ENCODE assay signal across 1 cellular context in genomic region chr6:150352321-150353296, GRCh38.
TF ChIP-seq lines count a peak whose summit lies in the region.

No MANE protein-coding gene starts in this region.

TF ChIP-seq in H1, 55 proteins besides CTCF, POLR2A, EP300 and RAD21 (continued from another document):
- TF ChIP-seq RFX5 (IDR thresholded peaks at IDR 0.05; ENCODE audit: borderline replicate concordance, low read depth, low read length) (no peak), TCF12 (IDR thresholded peaks at IDR 0.05; ENCODE audit: low read depth, low read length) (no peak), RBBP5 (IDR thresholded peaks at IDR 0.05; ENCODE audit: borderline replicate concordance, low read depth, low read length) (no peak), CREB1 (IDR thresholded peaks at IDR 0.05) (no peak), KDM5A (IDR thresholded peaks at IDR 0.05; ENCODE audit: low read length) (no peak), JUN (IDR thresholded peaks at IDR 0.05; ENCODE audit: low read depth, low read length) (no peak), TAF7 (optimal IDR thresholded peaks at IDR 0.05; ENCODE audit: borderline replicate concordance, low read depth, low read length) (no peak), JUND (IDR thresholded peaks at IDR 0.05; ENCODE audit: low read length) (no peak), BCL11A (IDR thresholded peaks at IDR 0.05; ENCODE audit: low read depth in 2 of 2, low read length in 2 of 2) (no peak)
- TF ChIP-seq, protein P1, sequence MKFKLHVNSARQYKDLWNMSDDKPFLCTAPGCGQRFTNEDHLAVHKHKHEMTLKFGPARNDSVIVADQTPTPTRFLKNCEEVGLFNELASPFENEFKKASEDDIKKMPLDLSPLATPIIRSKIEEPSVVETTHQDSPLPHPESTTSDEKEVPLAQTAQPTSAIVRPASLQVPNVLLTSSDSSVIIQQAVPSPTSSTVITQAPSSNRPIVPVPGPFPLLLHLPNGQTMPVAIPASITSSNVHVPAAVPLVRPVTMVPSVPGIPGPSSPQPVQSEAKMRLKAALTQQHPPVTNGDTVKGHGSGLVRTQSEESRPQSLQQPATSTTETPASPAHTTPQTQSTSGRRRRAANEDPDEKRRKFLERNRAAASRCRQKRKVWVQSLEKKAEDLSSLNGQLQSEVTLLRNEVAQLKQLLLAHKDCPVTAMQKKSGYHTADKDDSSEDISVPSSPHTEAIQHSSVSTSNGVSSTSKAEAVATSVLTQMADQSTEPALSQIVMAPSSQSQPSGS (IDR thresholded peaks at IDR 0.05; ENCODE audit: low read length), result no peak
